In genomic region chr16:81008151-81008789, GRCh38 we compare ENCODE assay signal across 8 cellular contexts. TPM values are rescaled to one million over a fixed set of nuclear protein-coding genes. Genes with fewer than 3 reads are reported as not detected.
DNase-seq lines count a peak whose midpoint lies in the region; ATAC-seq and TF ChIP-seq lines count a peak whose summit lies in the region.

No MANE protein-coding gene starts in this region.

- DNase-seq in GM13976 (ENCODE audit: low spot score): peak; percentile 17
- peak in 1 of 2 donors; percentile 0 for DNase-seq in foreskin keratinocyte
- no peak for DNase-seq in gastrocnemius medialis
- DNase-seq in UCSD-AML1 (lab: John Stamatoyannopoulos, UW; ENCODE audit: unreplicated experiment): no peak
- DNase-seq in globus pallidus (ENCODE audit: low spot score): no peak
- DNase-seq in NCI-H1417 treated with DMSO at 0.1 percent for 48 hours (lab: John Stamatoyannopoulos, UW): no peak
- no peak for DNase-seq in COR-L47 (lab: John Stamatoyannopoulos, UW)

- TF ChIP-seq CTCF in GM13976 (IDR thresholded peaks at IDR 0.05; ENCODE audit: borderline replicate concordance, control extremely low read depth, extremely low read depth, insufficient read depth, missing control alignments): no peak
- no peak for TF ChIP-seq CTCF in VCaP (conservative IDR thresholded peaks at IDR 0.05)
- TF ChIP-seq CTCF in foreskin keratinocyte (conservative IDR thresholded peaks at IDR 0.05): no peak
- TF ChIP-seq CTCF in gastrocnemius medialis (IDR thresholded peaks at IDR 0.05 in 4 of 5, conservative IDR thresholded peaks at IDR 0.05 in 1 of 5): no peak

- H3K4me3 ChIP-seq in gastrocnemius medialis: peak overlapping the region; percentile 87 to 100 (median 98)

- no peaks in the 10 kb centered on the region for H3K36me3 ChIP-seq in gastrocnemius medialis

- in situ Hi-C loops in GM13976 (cut with MboI; ENCODE audit: low sequenced_read_pairs, unreplicated experiment) (no loop called here), gastrocnemius medialis (cut with MboI; ENCODE audit: low sequenced_read_pairs in 4 of 4) (no loop called here)

- H3K4me1 ChIP-seq in foreskin keratinocyte: peaks cover 4% of the 10 kb centered on the region
- H3K4me1 ChIP-seq in gastrocnemius medialis: peaks cover 29 to 35% of the 10 kb centered on the region in 2 donors

- intact Hi-C loops in gastrocnemius medialis (cut with DNase I; ENCODE audit: low total_unique reads): loop anchor here (5.0 to 10.0 kb wide), 2 partner anchors 174 to 307 kb away; partner anchors contain the start of gene GAN

- H3K27ac ChIP-seq in VCaP (peak overlapping the region; percentile 90), foreskin keratinocyte (peak overlapping the region; percentile 100), gastrocnemius medialis (peak overlapping the region; percentile 95 to 100 (median 100))

- no peak for TF ChIP-seq POLR2A in gastrocnemius medialis (IDR thresholded peaks at IDR 0.05)

- H3K27me3 ChIP-seq in foreskin keratinocyte (no peaks in the 10 kb centered on the region), gastrocnemius medialis (no peaks in the 10 kb centered on the region)

- ATAC-seq in foreskin keratinocyte (no peak), gastrocnemius medialis (no peak)

- H3K9me3 ChIP-seq in gastrocnemius medialis: no peaks in the 10 kb centered on the region

RNA-seq across cellular contexts. Expression of gene CENPN, which starts 1.3 kb away (rescaled TPM):
- total RNA-seq in foreskin keratinocyte (44.8 and 49.2 TPM in 2 replicates), gastrocnemius medialis (10 to 100 TPM in 1 of 4 donors, 1 to 10 TPM in 3; 5.2 to 10.9 (median 7.5) TPM)
- 22.1 and 30.7 TPM in 2 replicates for polyA plus RNA-seq in foreskin keratinocyte

RNA-seq across cellular contexts. Expression of gene CMC2, which starts 1.6 kb away (rescaled TPM):
- total RNA-seq in foreskin keratinocyte (59.6 and 73.0 TPM in 2 replicates), gastrocnemius medialis (10 to 100 TPM; 78.8 to 89.1 (median 82.7) TPM)
- 101 and 113 TPM in 2 replicates for polyA plus RNA-seq in foreskin keratinocyte

RNA-seq across cellular contexts. Expression of gene ATMIN, which starts 27.4 kb away (rescaled TPM):
- total RNA-seq in foreskin keratinocyte (30.0 and 32.5 TPM in 2 replicates), gastrocnemius medialis (10 to 100 TPM; 31.1 to 37.1 (median 35.2) TPM)
- 14.3 and 15.9 TPM in 2 replicates for polyA plus RNA-seq in foreskin keratinocyte
